In genomic region chr14:78798757-78799156, GRCh38 we compare ENCODE assay signal across 1 cellular context.
TF ChIP-seq lines count a peak whose summit lies in the region.

No MANE protein-coding gene starts in this region.

TF ChIP-seq in WTC11, 78 proteins besides CTCF, POLR2A, EP300 and RAD21 (continued from another document):
- TF ChIP-seq ZNF512 (CRISPR knock-in tag; IDR thresholded peaks at IDR 0.05; ENCODE audit: borderline replicate concordance), result no peak
- TF ChIP-seq CREB1 (CRISPR knock-in tag; IDR thresholded peaks at IDR 0.05), result no peak
- no peak for TF ChIP-seq ATF6 (CRISPR knock-in tag; IDR thresholded peaks at IDR 0.05)
- TF ChIP-seq PREB (CRISPR knock-in tag; IDR thresholded peaks at IDR 0.05; ENCODE audit: borderline replicate concordance), result no peak
